35 cellular contexts compared by ENCODE assay signal in the genomic region with DNA sequence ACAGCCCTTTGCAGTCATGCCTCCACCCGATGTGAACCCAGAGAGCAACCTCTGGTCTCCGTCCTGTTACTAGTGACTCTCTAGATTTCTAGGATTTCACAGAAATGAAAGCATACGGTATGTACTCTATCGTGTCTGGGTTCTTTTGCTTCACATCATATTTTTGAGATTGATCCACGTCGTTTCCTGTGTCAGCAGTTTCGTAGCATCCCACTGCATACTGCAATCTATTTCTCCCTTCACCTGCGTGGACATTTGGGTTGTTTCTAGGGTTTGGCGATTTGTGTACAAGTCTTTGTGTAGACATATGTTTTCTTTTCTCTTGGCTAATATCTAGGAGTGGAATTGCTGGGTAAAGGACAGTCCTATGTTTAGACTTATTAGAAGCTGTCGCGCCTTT.
"Had no signal": no experiment of that assay in that cellular context is flagged by ENCODE, and none has a peak within 500 bp of the region (broad histone marks: within the 10 kb centered on the region; RNA-seq: fewer than 3 reads in every experiment).

No MANE protein-coding gene starts in this region.

- H3K4me3 ChIP-seq: adrenal gland, body of pancreas, breast epithelium had no signal

- DNase-seq: activated B cell treated with CpG ODN at 0.5 μM for 24 hours; activated CD4-positive, alpha-beta memory T cell treated with anti-CD3 and anti-CD28 coated beads for 36 hours; activated CD4-positive, alpha-beta T cell treated with anti-CD3 and anti-CD28 coated beads for 4 hours; activated CD4-positive, alpha-beta T cell treated with anti-CD3 and anti-CD28 coated beads, Interleukin-2, amount 10 ng/mL, durations not matched to agents 24 days and 14 days; activated CD4-positive, alpha-beta T cell treated with anti-CD3 and anti-CD28 coated beads, Interleukin-2, amount 50 U/mL, for 1 hour; activated CD4-positive, alpha-beta T cell treated with anti-CD3 and anti-CD28 coated beads, Interleukin-2, amount 50 U/mL, for 4 hours; activated CD4-positive, CD25-positive, alpha-beta regulatory T cell treated with anti-CD3 and anti-CD28 coated beads, Interleukin-2, amount 50 U/mL, for 72 hours; activated CD8-positive, alpha-beta memory T cell treated with anti-CD3 and anti-CD28 coated beads, Interleukin-2, amount 50 U/mL, for 4 hours; activated CD8-positive, alpha-beta T cell treated with anti-CD3 and anti-CD28 coated beads for 36 hours; activated effector memory CD4-positive, alpha-beta T cell treated with anti-CD3 and anti-CD28 coated beads, Interleukin-2, amount 50 U/mL, for 16 hours; activated gamma-delta T cell treated with Interleukin-2 at 50 U/mL for 16 hours; activated naive CD4-positive, alpha-beta T cell; activated naive CD4-positive, alpha-beta T cell treated with anti-CD3 and anti-CD28 coated beads for 36 hours; activated naive CD4-positive, alpha-beta T cell treated with anti-CD3 and anti-CD28 coated beads, Interleukin-2, amount 50 U/mL, for 16 hours; activated naive CD8-positive, alpha-beta T cell treated with anti-CD3 and anti-CD28 coated beads for 36 hours; activated T-cell treated with anti-CD3 and anti-CD28 coated beads for 4 hours; activated T-cell treated with anti-CD3 and anti-CD28 coated beads, Interleukin-2, amount 50 U/mL, for 1 hour; activated T-cell treated with anti-CD3 and anti-CD28 coated beads, Interleukin-2, amount 50 U/mL, for 4 hours; activated T-cell treated with anti-CD3 and anti-CD28 coated beads, Interleukin-2, amount 50 U/mL, for 72 hours; adrenal gland; amniotic stem cell; body of pancreas; brain microvascular endothelial cell; central memory CD4-positive, alpha-beta T cell; T-helper 2 cell; T-helper 9 cell had no signal

- H3K27me3 Mint-ChIP-seq: activated CD4-positive, alpha-beta memory T cell treated with anti-CD3 and anti-CD28 coated beads for 36 hours; activated CD4-positive, alpha-beta T cell treated with anti-CD3 and anti-CD28 coated beads, Interleukin-2, amount 10 ng/mL, durations not matched to agents 24 days and 14 days; activated naive CD8-positive, alpha-beta T cell treated with anti-CD3 and anti-CD28 coated beads for 36 hours had no signal

- H3K9me3 ChIP-seq: adrenal gland, body of pancreas, breast epithelium had no signal

- H3K4me1 Mint-ChIP-seq: activated B cell treated with CpG ODN at 0.5 μM for 24 hours; activated CD4-positive, alpha-beta T cell treated with anti-CD3 and anti-CD28 coated beads, Interleukin-2, amount 10 ng/mL, durations not matched to agents 24 days and 14 days; activated naive CD8-positive, alpha-beta T cell treated with anti-CD3 and anti-CD28 coated beads for 36 hours; activated T-helper 17 cell treated with anti-CD3 and anti-CD28 coated beads, Interleukin-2, amount 50 U/mL, for 72 hours had no signal

- H3K27me3 ChIP-seq: adrenal gland, body of pancreas, breast epithelium had no signal

- H3K27ac Mint-ChIP-seq: activated B cell treated with CpG ODN at 0.5 μM for 24 hours; activated CD4-positive, alpha-beta memory T cell treated with anti-CD3 and anti-CD28 coated beads for 36 hours; activated CD4-positive, alpha-beta T cell treated with anti-CD3 and anti-CD28 coated beads, Interleukin-2, amount 10 ng/mL, durations not matched to agents 24 days and 14 days; activated CD8-positive, alpha-beta T cell treated with anti-CD3 and anti-CD28 coated beads for 36 hours; activated naive CD4-positive, alpha-beta T cell treated with anti-CD3 and anti-CD28 coated beads for 36 hours; activated naive CD4-positive, alpha-beta T cell treated with anti-CD3 and anti-CD28 coated beads, Interleukin-2, amount 50 U/mL, for 72 hours; activated naive CD8-positive, alpha-beta T cell treated with anti-CD3 and anti-CD28 coated beads for 36 hours; activated T-cell treated with anti-CD3 and anti-CD28 coated beads, Interleukin-2, amount 50 U/mL, for 72 hours; activated T-helper 1 cell treated with anti-CD3 and anti-CD28 coated beads, Interleukin-12 subunit alpha, Interleukin-12 subunit beta, Interleukin-2, Interleukin-4 antibody, amounts not matched to agents 30 ng/mL and 10 ng/mL and 1 ng/mL, durations not matched to agents 14 hours and 24 hours and 36 hours; activated T-helper 17 cell treated with anti-CD3 and anti-CD28 coated beads, Interleukin-2, amount 50 U/mL, for 72 hours; T-helper 1 cell treated with Interleukin-12 subunit alpha and Interleukin-12 subunit beta and Interleukin-4 antibody, amounts not matched to agents 30 μg/mL and 1 μg/mL, for 36 hours; T-helper 2 cell treated with Interferon-gamma antibody and Interleukin-4, amounts not matched to agents 5 μg/mL and 100 μg/mL, for 36 hours had no signal

- H3K4me3 Mint-ChIP-seq: activated B cell treated with CpG ODN at 0.5 μM for 24 hours; activated CD4-positive, alpha-beta memory T cell treated with anti-CD3 and anti-CD28 coated beads for 36 hours; activated CD4-positive, alpha-beta T cell treated with anti-CD3 and anti-CD28 coated beads, Interleukin-2, amount 10 ng/mL, durations not matched to agents 24 days and 14 days; activated CD8-positive, alpha-beta T cell treated with anti-CD3 and anti-CD28 coated beads for 36 hours; activated naive CD4-positive, alpha-beta T cell treated with anti-CD3 and anti-CD28 coated beads for 36 hours; activated naive CD8-positive, alpha-beta T cell treated with anti-CD3 and anti-CD28 coated beads for 36 hours; activated T-cell treated with anti-CD3 and anti-CD28 coated beads, Interleukin-2, amount 50 U/mL, for 4 hours; activated T-cell treated with anti-CD3 and anti-CD28 coated beads, Interleukin-2, amount 50 U/mL, for 72 hours; activated T-helper 1 cell treated with anti-CD3 and anti-CD28 coated beads, Interleukin-12 subunit alpha, Interleukin-12 subunit beta, Interleukin-2, Interleukin-4 antibody, amounts not matched to agents 30 ng/mL and 10 ng/mL and 1 ng/mL, durations not matched to agents 14 hours and 24 hours and 36 hours; activated T-helper 17 cell treated with anti-CD3 and anti-CD28 coated beads, Interleukin-2, amount 50 U/mL, for 72 hours; T-helper 1 cell treated with Interleukin-12 subunit alpha and Interleukin-12 subunit beta and Interleukin-4 antibody, amounts not matched to agents 30 μg/mL and 1 μg/mL, for 36 hours; T-helper 2 cell treated with Interferon-gamma antibody and Interleukin-4, amounts not matched to agents 5 μg/mL and 100 μg/mL, for 36 hours had no signal

- H3K4me1 ChIP-seq: adrenal gland, body of pancreas, breast epithelium had no signal

- FAIRE-seq: astrocyte, TTC549 had no signal

- H3K27ac ChIP-seq: adrenal gland, body of pancreas, brain microvascular endothelial cell, breast epithelium, VCaP had no signal

- H3K36me3 ChIP-seq: adrenal gland, brain microvascular endothelial cell, breast epithelium had no signal

- H3K9me3 Mint-ChIP-seq: activated B cell treated with CpG ODN at 0.5 μM for 24 hours; activated CD4-positive, alpha-beta memory T cell treated with anti-CD3 and anti-CD28 coated beads for 36 hours; activated CD4-positive, alpha-beta T cell treated with anti-CD3 and anti-CD28 coated beads, Interleukin-2, amount 10 ng/mL, durations not matched to agents 24 days and 14 days; activated CD8-positive, alpha-beta T cell treated with anti-CD3 and anti-CD28 coated beads for 36 hours; activated naive CD4-positive, alpha-beta T cell treated with anti-CD3 and anti-CD28 coated beads for 36 hours; activated naive CD4-positive, alpha-beta T cell treated with anti-CD3 and anti-CD28 coated beads, Interleukin-2, amount 50 U/mL, for 72 hours; activated naive CD8-positive, alpha-beta T cell treated with anti-CD3 and anti-CD28 coated beads for 36 hours; activated T-cell treated with anti-CD3 and anti-CD28 coated beads, Interleukin-2, amount 50 U/mL, for 4 hours; activated T-cell treated with anti-CD3 and anti-CD28 coated beads, Interleukin-2, amount 50 U/mL, for 72 hours; activated T-helper 1 cell treated with anti-CD3 and anti-CD28 coated beads, Interleukin-12 subunit alpha, Interleukin-12 subunit beta, Interleukin-2, Interleukin-4 antibody, amounts not matched to agents 30 ng/mL and 10 ng/mL and 1 ng/mL, durations not matched to agents 14 hours and 24 hours and 36 hours; activated T-helper 17 cell treated with anti-CD3 and anti-CD28 coated beads, Interleukin-2, amount 50 U/mL, for 72 hours; T-helper 1 cell treated with Interleukin-12 subunit alpha and Interleukin-12 subunit beta and Interleukin-4 antibody, amounts not matched to agents 30 μg/mL and 1 μg/mL, for 36 hours; T-helper 2 cell treated with Interferon-gamma antibody and Interleukin-4, amounts not matched to agents 5 μg/mL and 100 μg/mL, for 36 hours had no signal

- ATAC-seq: activated CD8-positive, alpha-beta T cell treated with anti-CD3 and anti-CD28 coated beads for 36 hours; activated naive CD4-positive, alpha-beta T cell treated with anti-CD3 and anti-CD28 coated beads, Interleukin-2, amount 50 U/mL, for 72 hours; activated T-cell treated with anti-CD3 and anti-CD28 coated beads, Interleukin-2, amount 50 U/mL, for 4 hours; activated T-cell treated with anti-CD3 and anti-CD28 coated beads, Interleukin-2, amount 50 U/mL, for 72 hours; activated T-helper 17 cell treated with anti-CD3 and anti-CD28 coated beads, Interleukin-2, amount 50 U/mL, for 72 hours; body of pancreas had no signal

- H3K36me3 Mint-ChIP-seq: activated CD4-positive, alpha-beta memory T cell treated with anti-CD3 and anti-CD28 coated beads for 36 hours; activated naive CD4-positive, alpha-beta T cell treated with anti-CD3 and anti-CD28 coated beads, Interleukin-2, amount 50 U/mL, for 72 hours; activated naive CD8-positive, alpha-beta T cell treated with anti-CD3 and anti-CD28 coated beads for 36 hours had no signal
